ENCODE assay signal across 25 cellular contexts in genomic region chr20:52236292-52236691, GRCh38.
"Had no signal": no experiment of that assay in that cellular context is flagged by ENCODE, and none has a peak within 500 bp of the region (broad histone marks: within the 10 kb centered on the region; RNA-seq: fewer than 3 reads in every experiment).

No MANE protein-coding gene starts in this region.

- H3K27me3 ChIP-seq: SJSA1 had no signal

- FAIRE-seq: HepG2, RCC 7860 had no signal

- H3K9me3 ChIP-seq: MG63, SJSA1 had no signal

- DNase-seq: IMR-90, Karpas-422, KG1, MG63, NCI-H1092, NCI-H1105 treated with DMSO at 0.1 percent for 48 hours, NCI-H1417 treated with DMSO at 0.1 percent for 48 hours, NCI-H146, NCI-H1694 treated with DMSO at 0.1 percent for 48 hours, NCI-H2029, NCI-H2081 treated with DMSO at 0.1 percent for 48 hours, NCI-H2171, NCI-H226, NCI-H446, NCI-H510A, NCI-H524 treated with DMSO at 0.1 percent for 48 hours, NCI-H69, NCI-H774, Right ventricle myocardium superior, RPMI8226, SIG-M5 had no signal

- H3K27ac ChIP-seq: SJSA1, SK-N-MC had no signal

- ATAC-seq: HepG2 had no signal

- H3K36me3 ChIP-seq: MG63, SJSA1 had no signal

- H3K4me3 ChIP-seq: MG63, SJSA1, SK-N-MC had no signal

- H3K4me1 ChIP-seq: SJSA1 had no signal
